9 cellular contexts compared by ENCODE assay signal in the genomic region with DNA sequence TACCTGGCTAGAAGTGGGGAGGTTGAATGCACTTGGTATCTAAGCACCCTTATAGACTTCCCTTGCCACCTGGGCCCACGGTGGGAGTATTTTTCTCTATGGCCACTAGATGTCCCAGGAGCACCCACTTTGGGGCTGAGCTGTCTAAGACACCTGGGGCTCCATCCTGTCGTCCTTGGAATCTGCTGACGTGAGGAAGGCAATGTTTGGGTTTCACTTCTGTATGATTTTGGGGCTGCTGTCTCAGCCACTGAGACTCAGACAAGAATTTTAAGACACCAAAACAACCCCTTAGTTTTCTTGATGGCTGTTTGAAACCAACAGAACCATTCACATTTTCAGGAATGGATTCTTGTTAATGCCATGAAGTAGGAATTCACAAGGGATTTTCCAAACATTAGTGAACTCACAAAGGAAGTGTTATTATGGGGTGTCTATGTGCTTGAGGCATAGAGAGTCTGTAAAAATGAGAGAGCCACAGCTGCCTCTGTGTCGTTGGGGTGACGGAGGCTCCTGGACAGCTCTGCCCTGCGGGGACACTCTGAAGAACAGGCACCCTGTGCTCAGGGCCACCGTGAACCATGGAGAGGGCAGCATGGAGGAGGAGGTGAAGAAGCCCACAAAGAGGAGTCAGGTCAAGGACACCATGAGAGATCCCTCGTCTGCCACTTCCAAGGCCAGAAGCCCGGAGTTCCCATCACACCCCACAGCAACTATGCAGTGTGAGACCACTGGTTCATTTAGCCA.
DNase-seq lines count a peak whose midpoint lies in the region; ATAC-seq, FAIRE-seq and TF ChIP-seq lines count a peak whose summit lies in the region.
"Had no signal": no experiment of that assay in that cellular context is flagged by ENCODE, and none has a peak within 500 bp of the region (broad histone marks: within the 10 kb centered on the region; RNA-seq: fewer than 3 reads in every experiment).

No MANE protein-coding gene starts in this region.

- peak; percentile 93 for FAIRE-seq in GM19239 (lab: Jason Lieb, UNC)

- H3K4me1 ChIP-seq in CD4-positive, CD25-positive, alpha-beta regulatory T cell (ENCODE audit: control insufficient read depth, insufficient read depth, low read length, poor library complexity, severe bottlenecking) = no peaks in the 10 kb centered on the region
- H3K4me1 ChIP-seq in neural progenitor cell (peaks cover 13% of the 10 kb centered on the region), testis (no peaks in the 10 kb centered on the region)

- H2AFZ ChIP-seq in neural progenitor cell (replicated peaks) = no peak overlapping the region

- H3K9ac ChIP-seq in neural progenitor cell = no peak overlapping the region

- ATAC-seq in CD4-positive, CD25-positive, alpha-beta regulatory T cell (ENCODE audit: low read depth in 2 of 2) = peak; percentile 80 to 87
- ATAC-seq in HG03460 (IDR thresholded peaks at IDR 0.05; ENCODE audit: unreplicated experiment) = peak; percentile 94

- H3K36me3 ChIP-seq in CD4-positive, CD25-positive, alpha-beta regulatory T cell (ENCODE audit: control insufficient read depth, insufficient read depth, low read length) = no peaks in the 10 kb centered on the region
- H3K36me3 ChIP-seq in neural progenitor cell (no peaks in the 10 kb centered on the region), testis (ENCODE audit: low read depth, missing control alignments) (no peaks in the 10 kb centered on the region)

- H3K79me2 ChIP-seq in neural progenitor cell (ENCODE audit: low read depth) = no peaks in the 10 kb centered on the region

- WGBS in testis, 2 donors = 33 to 55% methylated on average over 9 of the region's 9 CpGs

- peaks cover 0 to 10% (median 6%) of the 10 kb centered on the region in 4 donors for H3K4me1 Mint-ChIP-seq in CD4-positive, CD25-positive, alpha-beta regulatory T cell
- peaks cover 32% of the 10 kb centered on the region for H3K4me1 Mint-ChIP-seq in neural progenitor cell

- no peaks in the 10 kb centered on the region for H4K20me1 ChIP-seq in neural progenitor cell (ENCODE audit: low read depth)

- H3F3A ChIP-seq in neural progenitor cell (ENCODE audit: low read depth) = peaks cover 6% of the 10 kb centered on the region

- H3K27me3 Mint-ChIP-seq in CD4-positive, CD25-positive, alpha-beta regulatory T cell = peaks cover 22% of the 10 kb centered on the region
- no peaks in the 10 kb centered on the region for H3K27me3 Mint-ChIP-seq in neural progenitor cell (ENCODE audit: insufficient read depth, low read depth)

- H3K4me2 ChIP-seq in neural progenitor cell = no peak overlapping the region

- H3K9me3 Mint-ChIP-seq in CD4-positive, CD25-positive, alpha-beta regulatory T cell = no peaks in the 10 kb centered on the region
- no peaks in the 10 kb centered on the region for H3K9me3 Mint-ChIP-seq in neural progenitor cell
- H3K9me3 Mint-ChIP-seq: T-helper 1 cell treated with Interleukin-12 subunit alpha and Interleukin-12 subunit beta and Interleukin-4 antibody, amounts not matched to agents 30 μg/mL and 1 μg/mL, for 36 hours had no signal

- no peak overlapping the region for H3K27ac Mint-ChIP-seq in CD4-positive, CD25-positive, alpha-beta regulatory T cell
- H3K27ac Mint-ChIP-seq in neural progenitor cell = peak overlapping the region; percentile 65
- H3K27ac Mint-ChIP-seq: T-helper 1 cell treated with Interleukin-12 subunit alpha and Interleukin-12 subunit beta and Interleukin-4 antibody, amounts not matched to agents 30 μg/mL and 1 μg/mL, for 36 hours had no signal

- TF ChIP-seq CTCF in neural progenitor cell (IDR thresholded peaks at IDR 0.05) (peak; percentile 73), testis (IDR thresholded peaks at IDR 0.05) (peak; percentile 40 to 50 (median 45))

- no peaks in the 10 kb centered on the region for H3K36me3 Mint-ChIP-seq in CD4-positive, CD25-positive, alpha-beta regulatory T cell
- peaks cover 2% of the 10 kb centered on the region for H3K36me3 Mint-ChIP-seq in neural progenitor cell

- peaks cover 4% of the 10 kb centered on the region for H3K27me3 ChIP-seq in CD4-positive, CD25-positive, alpha-beta regulatory T cell (ENCODE audit: control insufficient read depth, insufficient read depth, low read length)
- H3K27me3 ChIP-seq in neural progenitor cell (no peaks in the 10 kb centered on the region), testis (no peaks in the 10 kb centered on the region)

- H3K27ac ChIP-seq in CD4-positive, CD25-positive, alpha-beta regulatory T cell (ENCODE audit: insufficient read depth, low read length, poor library complexity, severe bottlenecking) = no peak overlapping the region
- H3K27ac ChIP-seq in neural progenitor cell = no peak overlapping the region
- H3K27ac ChIP-seq in testis = peak overlapping the region in 1 of 2 donors; percentile 64

- intact Hi-C loops in testis (cut with DNase I; ENCODE audit: low total_unique reads) = loop anchor here (10.0 kb wide), 1 partner anchor 171 kb away; no protein-coding TSS in a partner anchor

- H3K9me3 ChIP-seq in CD4-positive, CD25-positive, alpha-beta regulatory T cell (ENCODE audit: control insufficient read depth in 2 of 2, low read length in 2 of 2) = no peaks in the 10 kb centered on the region
- no peaks in the 10 kb centered on the region for H3K9me3 ChIP-seq in neural progenitor cell (ENCODE audit: low read depth)
- no peaks in the 10 kb centered on the region for H3K9me3 ChIP-seq in testis

- no peak overlapping the region for H3K4me3 ChIP-seq in CD4-positive, CD25-positive, alpha-beta regulatory T cell (ENCODE audit: low read depth, low read length)
- H3K4me3 ChIP-seq in neural progenitor cell (no peak overlapping the region), testis (no peak overlapping the region)

- DNase-seq in CD4-positive, CD25-positive, alpha-beta regulatory T cell = peak; percentile 41 to 81 (median 63)
- DNase-seq in GM19239 (ENCODE audit: insufficient read length, low spot score) (peak; percentile 83), NOMO-1 treated with DMSO at 0.1 percent for 48 hours (lab: John Stamatoyannopoulos, UW; ENCODE audit: unreplicated experiment) (peak; percentile 66), activated T-cell treated with anti-CD3 and anti-CD28 coated beads for 24 hours (ENCODE audit: low read depth) (peak; percentile 43), fibroblast of gingiva (ENCODE audit: low read depth) (peak; percentile 42), neural progenitor cell (ENCODE audit: low spot score) (peak; percentile 81), testis (peak; percentile 68)

- no peak for TF ChIP-seq POLR2A in testis (IDR thresholded peaks at IDR 0.05)

- H3K4me3 Mint-ChIP-seq in CD4-positive, CD25-positive, alpha-beta regulatory T cell = no peak overlapping the region
- no peak overlapping the region for H3K4me3 Mint-ChIP-seq in neural progenitor cell
- H3K4me3 Mint-ChIP-seq: T-helper 1 cell treated with Interleukin-12 subunit alpha and Interleukin-12 subunit beta and Interleukin-4 antibody, amounts not matched to agents 30 μg/mL and 1 μg/mL, for 36 hours had no signal
